ENCODE assay signal across 19 cellular contexts in genomic region chr10:2920166-2920565, GRCh38.
DNase-seq lines count a peak whose midpoint lies in the region; ATAC-seq and TF ChIP-seq lines count a peak whose summit lies in the region.
"Had no signal": no experiment of that assay in that cellular context is flagged by ENCODE, and none has a peak within 500 bp of the region (broad histone marks: within the 10 kb centered on the region; RNA-seq: fewer than 3 reads in every experiment).

No MANE protein-coding gene starts in this region.

- ATAC-seq in upper lobe of right lung = peak; percentile 57
- ATAC-seq: CD8-positive, alpha-beta T cell had no signal

- TF ChIP-seq CTCF in chondrocyte (IDR thresholded peaks at IDR 0.05) (no peak), nephron (IDR thresholded peaks at IDR 0.05; ENCODE audit: unreplicated experiment in 3 of 3) (no peak), upper lobe of right lung (IDR thresholded peaks at IDR 0.05) (no peak)

- intact Hi-C loops in upper lobe of right lung (cut with DNase I) = no loop called here

- H3K4me3 ChIP-seq in upper lobe of right lung = no peak overlapping the region
- no peak overlapping the region for H3K4me3 ChIP-seq in HAP-1
- H3K4me3 ChIP-seq: BLaER1, GM23248 had no signal

- H3K36me3 Mint-ChIP-seq in chondrocyte (ENCODE audit: low read depth) (no peaks in the 10 kb centered on the region), nephron (ENCODE audit: low read depth) (no peaks in the 10 kb centered on the region)
- H3K36me3 Mint-ChIP-seq: CD14-positive monocyte; CD8-positive, alpha-beta T cell had no signal

- peak; percentile 57 for DNase-seq in CD1c-positive myeloid dendritic cell (ENCODE audit: extremely low spot score)
- DNase-seq in chondrocyte (ENCODE audit: low spot score) = no peak
- DNase-seq in upper lobe of right lung = no peak
- DNase-seq in EL = no peak
- no peak for DNase-seq in activated gamma-delta T cell treated with Interleukin-2 at 50 U/mL for 16 hours
- no peak for DNase-seq in HAP-1 (ENCODE audit: low spot score in 2 of 2)
- DNase-seq: 8988T; Calu3; CD8-positive, alpha-beta T cell; DMS 273 treated with DMSO at 0.1 percent for 48 hours; DMS53; GDM1; GM23248; HCEC 1CT; HFFc6; IMR-90 had no signal

- H3K27me3 ChIP-seq in upper lobe of right lung (no peaks in the 10 kb centered on the region), HAP-1 (ENCODE audit: low read depth) (no peaks in the 10 kb centered on the region)
- H3K27me3 ChIP-seq: BLaER1 had no signal

- in situ Hi-C loops in HAP-1 (cut with MboI; ENCODE audit: low sequenced_read_pairs) = no loop called here

- H3K27me3 Mint-ChIP-seq in chondrocyte (ENCODE audit: low read depth) (no peaks in the 10 kb centered on the region), nephron (ENCODE audit: low read depth) (peaks cover 18% of the 10 kb centered on the region)

- H3K27ac ChIP-seq in upper lobe of right lung = no peak overlapping the region
- H3K27ac ChIP-seq: BLaER1, GM23248 had no signal

- H3K4me1 ChIP-seq in upper lobe of right lung (no peaks in the 10 kb centered on the region), HAP-1 (no peaks in the 10 kb centered on the region)

- H3K9me3 Mint-ChIP-seq in chondrocyte (ENCODE audit: low read depth) = no peaks in the 10 kb centered on the region
- H3K9me3 Mint-ChIP-seq in nephron = peaks cover 3% of the 10 kb centered on the region
- H3K9me3 Mint-ChIP-seq: CD8-positive, alpha-beta T cell; HFFc6 had no signal

- no peaks in the 10 kb centered on the region for H3K36me3 ChIP-seq in upper lobe of right lung
- no peaks in the 10 kb centered on the region for H3K36me3 ChIP-seq in HAP-1 (replicated peaks)
- H3K36me3 ChIP-seq: BLaER1 had no signal

- H3K9me3 ChIP-seq in upper lobe of right lung (no peaks in the 10 kb centered on the region), HAP-1 (no peaks in the 10 kb centered on the region)

- H3K4me3 Mint-ChIP-seq in chondrocyte (ENCODE audit: unreplicated experiment) (no peak overlapping the region), nephron (no peak overlapping the region)
- H3K4me3 Mint-ChIP-seq: CD14-positive monocyte; CD8-positive, alpha-beta T cell; HFFc6 had no signal

- peak overlapping the region; percentile 41 for H3K27ac Mint-ChIP-seq in chondrocyte (ENCODE audit: unreplicated experiment)
- peak overlapping the region; percentile 13 to 50 (median 42) for H3K27ac Mint-ChIP-seq in nephron
- H3K27ac Mint-ChIP-seq: CD14-positive monocyte; CD8-positive, alpha-beta T cell; HFFc6 had no signal

- H3K4me1 Mint-ChIP-seq in chondrocyte (ENCODE audit: low read depth) (peaks cover 30% of the 10 kb centered on the region), nephron (peaks cover 25% of the 10 kb centered on the region)
